ENCODE assay signal across 11 cellular contexts in genomic region chrX:25941559-25942250, GRCh38.
"Had no signal": no experiment of that assay in that cellular context is flagged by ENCODE, and none has a peak within 500 bp of the region (broad histone marks: within the 10 kb centered on the region; RNA-seq: fewer than 3 reads in every experiment).

No MANE protein-coding gene starts in this region.

- H3K27ac ChIP-seq: coronary artery, thoracic aorta had no signal

- H3K4me3 ChIP-seq: coronary artery, thoracic aorta had no signal

- DNase-seq: activated CD4-positive, alpha-beta T cell treated with anti-CD3 and anti-CD28 coated beads, Interleukin-2, amount 50 U/mL, for 4 hours; activated CD4-positive, CD25-positive, alpha-beta regulatory T cell treated with anti-CD3 and anti-CD28 coated beads, Interleukin-2, amount 50 U/mL, for 72 hours; activated gamma-delta T cell treated with Interleukin-2 at 50 U/mL for 16 hours; activated naive CD8-positive, alpha-beta T cell treated with anti-CD3 and anti-CD28 coated beads, Interleukin-2, amount 10 ng/mL, durations not matched to agents 7 days and 5 days; activated T-cell treated with anti-CD3 and anti-CD28 coated beads, Interleukin-2, amount 50 U/mL, for 4 hours; anterior cingulate cortex; stimulated activated CD4-positive, alpha-beta T cell treated with anti-CD3 and anti-CD28 coated beads, Interleukin-4, amount 100 ng/mL, for 24 hours; stimulated activated naive CD8-positive, alpha-beta T cell treated with anti-CD3 and anti-CD28 coated beads, Interleukin-15, amount 100 ng/mL, for 72 hours had no signal

- H3K36me3 ChIP-seq: thoracic aorta had no signal

- H3K9me3 ChIP-seq: thoracic aorta had no signal

- ATAC-seq: activated T-cell treated with anti-CD3 and anti-CD28 coated beads, Interleukin-2, amount 50 U/mL, for 4 hours; esophagus mucosa; stimulated activated naive CD8-positive, alpha-beta T cell treated with anti-CD3 and anti-CD28 coated beads, Interleukin-15, amount 100 ng/mL, for 72 hours had no signal
